In the genomic region with DNA sequence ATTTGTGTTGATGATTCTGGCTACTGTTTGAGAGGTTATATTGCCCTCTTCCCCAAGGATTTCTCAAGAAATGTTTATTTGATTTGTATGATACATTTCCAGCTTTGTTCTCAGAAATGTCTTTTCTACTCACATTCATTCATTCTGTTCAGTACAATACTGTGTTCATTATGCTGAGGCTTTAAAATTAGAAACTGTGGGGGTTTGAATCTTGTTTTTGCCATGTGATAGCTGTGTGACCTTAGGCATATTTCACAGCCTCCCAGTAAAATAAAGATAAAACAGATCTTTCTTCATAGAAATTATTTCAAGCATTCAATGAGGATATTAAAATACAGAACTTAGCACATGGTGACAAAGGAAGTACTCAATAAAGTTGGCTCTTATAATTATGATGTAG, we compare ENCODE assay signal across 19 cellular contexts.
"Had no signal": no experiment of that assay in that cellular context is flagged by ENCODE, and none has a peak within 500 bp of the region (broad histone marks: within the 10 kb centered on the region; RNA-seq: fewer than 3 reads in every experiment).

No MANE protein-coding gene starts in this region.

- H3K36me3 ChIP-seq: esophagus muscularis mucosa, gastrocnemius medialis, heart right ventricle, left lung, lower lobe of right lung had no signal

- ATAC-seq: foreskin keratinocyte, gastrocnemius medialis, heart right ventricle, left cardiac atrium, left lung, left ventricle myocardium superior, lower lobe of right lung, mucosa of descending colon had no signal

- H3K27me3 ChIP-seq: esophagus muscularis mucosa, foreskin keratinocyte, gastrocnemius medialis, heart right ventricle, left lung had no signal

- H3K9me3 ChIP-seq: esophagus muscularis mucosa, gastrocnemius medialis, heart right ventricle, left lung, lower lobe of right lung, mucosa of descending colon had no signal

- H3K4me1 ChIP-seq: foreskin keratinocyte, left lung, lower lobe of right lung had no signal

- H3K27ac ChIP-seq: coronary artery, dorsolateral prefrontal cortex, esophagus muscularis mucosa, foreskin keratinocyte, heart right ventricle, left lung, lower lobe of right lung had no signal

- DNase-seq: dermis blood vessel endothelial cell; dorsolateral prefrontal cortex; effector CD4-positive, alpha-beta T cell; effector memory CD4-positive, alpha-beta T cell; foreskin keratinocyte; gastrocnemius medialis; glutamatergic neuron; head of caudate nucleus; heart right ventricle; hippocampal formation; left cardiac atrium; left lung; left ventricle myocardium superior; lower lobe of right lung; mesenchymal stem cell; mucosa of descending colon; naive B cell had no signal

- H3K4me3 ChIP-seq: coronary artery, dorsolateral prefrontal cortex, esophagus muscularis mucosa, gastrocnemius medialis, heart right ventricle, left lung, lower lobe of right lung, mucosa of descending colon had no signal
